ENCODE assay signal across 1 cellular context in the genomic region with DNA sequence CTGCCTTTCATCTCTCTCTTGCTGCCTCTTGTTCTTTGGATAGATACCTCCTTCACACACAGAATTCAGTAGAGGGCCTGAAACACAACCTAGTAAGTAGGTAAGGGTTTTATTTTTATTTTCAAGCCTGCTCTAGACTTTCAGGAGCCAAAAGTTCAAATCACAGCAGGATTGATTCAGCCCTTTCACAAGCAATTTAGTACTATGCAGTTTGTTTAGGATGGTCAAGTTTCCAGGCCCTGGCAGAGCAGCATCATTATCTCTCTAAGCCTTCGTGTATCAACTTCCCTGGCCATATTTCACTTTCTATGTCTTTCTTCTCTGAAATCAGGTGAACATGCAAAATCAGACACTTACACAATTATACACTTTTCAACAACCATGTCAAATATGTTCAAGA.
TF ChIP-seq lines count a peak whose summit lies in the region.

No MANE protein-coding gene starts in this region.

TF ChIP-seq in GM23338, 12 proteins besides CTCF, POLR2A, EP300 and RAD21:
- TF ChIP-seq, protein P1, sequence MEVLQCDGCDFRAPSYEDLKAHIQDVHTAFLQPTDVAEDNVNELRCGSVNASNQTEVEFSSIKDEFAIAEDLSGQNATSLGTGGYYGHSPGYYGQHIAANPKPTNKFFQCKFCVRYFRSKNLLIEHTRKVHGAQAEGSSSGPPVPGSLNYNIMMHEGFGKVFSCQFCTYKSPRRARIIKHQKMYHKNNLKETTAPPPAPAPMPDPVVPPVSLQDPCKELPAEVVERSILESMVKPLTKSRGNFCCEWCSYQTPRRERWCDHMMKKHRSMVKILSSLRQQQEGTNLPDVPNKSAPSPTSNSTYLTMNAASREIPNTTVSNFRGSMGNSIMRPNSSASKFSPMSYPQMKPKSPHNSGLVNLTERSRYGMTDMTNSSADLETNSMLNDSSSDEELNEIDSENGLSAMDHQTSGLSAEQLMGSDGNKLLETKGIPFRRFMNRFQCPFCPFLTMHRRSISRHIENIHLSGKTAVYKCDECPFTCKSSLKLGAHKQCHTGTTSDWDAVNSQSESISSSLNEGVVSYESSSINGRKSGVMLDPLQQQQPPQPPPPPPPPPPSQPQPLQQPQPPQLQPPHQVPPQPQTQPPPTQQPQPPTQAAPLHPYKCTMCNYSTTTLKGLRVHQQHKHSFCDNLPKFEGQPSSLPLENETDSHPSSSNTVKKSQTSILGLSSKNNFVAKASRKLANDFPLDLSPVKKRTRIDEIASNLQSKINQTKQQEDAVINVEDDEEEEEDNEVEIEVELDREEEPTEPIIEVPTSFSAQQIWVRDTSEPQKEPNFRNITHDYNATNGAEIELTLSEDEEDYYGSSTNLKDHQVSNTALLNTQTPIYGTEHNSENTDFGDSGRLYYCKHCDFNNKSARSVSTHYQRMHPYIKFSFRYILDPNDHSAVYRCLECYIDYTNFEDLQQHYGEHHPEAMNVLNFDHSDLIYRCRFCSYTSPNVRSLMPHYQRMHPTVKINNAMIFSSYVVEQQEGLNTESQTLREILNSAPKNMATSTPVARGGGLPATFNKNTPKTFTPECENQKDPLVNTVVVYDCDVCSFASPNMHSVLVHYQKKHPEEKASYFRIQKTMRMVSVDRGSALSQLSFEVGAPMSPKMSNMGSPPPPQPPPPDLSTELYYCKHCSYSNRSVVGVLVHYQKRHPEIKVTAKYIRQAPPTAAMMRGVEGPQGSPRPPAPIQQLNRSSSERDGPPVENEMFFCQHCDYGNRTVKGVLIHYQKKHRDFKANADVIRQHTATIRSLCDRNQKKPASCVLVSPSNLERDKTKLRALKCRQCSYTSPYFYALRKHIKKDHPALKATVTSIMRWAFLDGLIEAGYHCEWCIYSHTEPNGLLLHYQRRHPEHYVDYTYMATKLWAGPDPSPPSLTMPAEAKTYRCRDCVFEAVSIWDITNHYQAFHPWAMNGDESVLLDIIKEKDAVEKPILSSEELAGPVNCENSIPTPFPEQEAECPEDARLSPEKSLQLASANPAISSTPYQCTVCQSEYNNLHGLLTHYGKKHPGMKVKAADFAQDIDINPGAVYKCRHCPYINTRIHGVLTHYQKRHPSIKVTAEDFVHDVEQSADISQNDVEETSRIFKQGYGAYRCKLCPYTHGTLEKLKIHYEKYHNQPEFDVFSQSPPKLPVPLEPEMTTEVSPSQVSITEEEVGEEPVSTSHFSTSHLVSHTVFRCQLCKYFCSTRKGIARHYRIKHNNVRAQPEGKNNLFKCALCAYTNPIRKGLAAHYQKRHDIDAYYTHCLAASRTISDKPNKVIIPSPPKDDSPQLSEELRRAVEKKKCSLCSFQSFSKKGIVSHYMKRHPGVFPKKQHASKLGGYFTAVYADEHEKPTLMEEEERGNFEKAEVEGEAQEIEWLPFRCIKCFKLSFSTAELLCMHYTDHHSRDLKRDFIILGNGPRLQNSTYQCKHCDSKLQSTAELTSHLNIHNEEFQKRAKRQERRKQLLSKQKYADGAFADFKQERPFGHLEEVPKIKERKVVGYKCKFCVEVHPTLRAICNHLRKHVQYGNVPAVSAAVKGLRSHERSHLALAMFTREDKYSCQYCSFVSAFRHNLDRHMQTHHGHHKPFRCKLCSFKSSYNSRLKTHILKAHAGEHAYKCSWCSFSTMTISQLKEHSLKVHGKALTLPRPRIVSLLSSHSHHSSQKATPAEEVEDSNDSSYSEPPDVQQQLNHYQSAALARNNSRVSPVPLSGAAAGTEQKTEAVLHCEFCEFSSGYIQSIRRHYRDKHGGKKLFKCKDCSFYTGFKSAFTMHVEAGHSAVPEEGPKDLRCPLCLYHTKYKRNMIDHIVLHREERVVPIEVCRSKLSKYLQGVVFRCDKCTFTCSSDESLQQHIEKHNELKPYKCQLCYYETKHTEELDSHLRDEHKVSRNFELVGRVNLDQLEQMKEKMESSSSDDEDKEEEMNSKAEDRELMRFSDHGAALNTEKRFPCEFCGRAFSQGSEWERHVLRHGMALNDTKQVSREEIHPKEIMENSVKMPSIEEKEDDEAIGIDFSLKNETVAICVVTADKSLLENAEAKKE (CRISPR knock-in tag; IDR thresholded peaks at IDR 0.05), result no peak
- TF ChIP-seq, protein P2, sequence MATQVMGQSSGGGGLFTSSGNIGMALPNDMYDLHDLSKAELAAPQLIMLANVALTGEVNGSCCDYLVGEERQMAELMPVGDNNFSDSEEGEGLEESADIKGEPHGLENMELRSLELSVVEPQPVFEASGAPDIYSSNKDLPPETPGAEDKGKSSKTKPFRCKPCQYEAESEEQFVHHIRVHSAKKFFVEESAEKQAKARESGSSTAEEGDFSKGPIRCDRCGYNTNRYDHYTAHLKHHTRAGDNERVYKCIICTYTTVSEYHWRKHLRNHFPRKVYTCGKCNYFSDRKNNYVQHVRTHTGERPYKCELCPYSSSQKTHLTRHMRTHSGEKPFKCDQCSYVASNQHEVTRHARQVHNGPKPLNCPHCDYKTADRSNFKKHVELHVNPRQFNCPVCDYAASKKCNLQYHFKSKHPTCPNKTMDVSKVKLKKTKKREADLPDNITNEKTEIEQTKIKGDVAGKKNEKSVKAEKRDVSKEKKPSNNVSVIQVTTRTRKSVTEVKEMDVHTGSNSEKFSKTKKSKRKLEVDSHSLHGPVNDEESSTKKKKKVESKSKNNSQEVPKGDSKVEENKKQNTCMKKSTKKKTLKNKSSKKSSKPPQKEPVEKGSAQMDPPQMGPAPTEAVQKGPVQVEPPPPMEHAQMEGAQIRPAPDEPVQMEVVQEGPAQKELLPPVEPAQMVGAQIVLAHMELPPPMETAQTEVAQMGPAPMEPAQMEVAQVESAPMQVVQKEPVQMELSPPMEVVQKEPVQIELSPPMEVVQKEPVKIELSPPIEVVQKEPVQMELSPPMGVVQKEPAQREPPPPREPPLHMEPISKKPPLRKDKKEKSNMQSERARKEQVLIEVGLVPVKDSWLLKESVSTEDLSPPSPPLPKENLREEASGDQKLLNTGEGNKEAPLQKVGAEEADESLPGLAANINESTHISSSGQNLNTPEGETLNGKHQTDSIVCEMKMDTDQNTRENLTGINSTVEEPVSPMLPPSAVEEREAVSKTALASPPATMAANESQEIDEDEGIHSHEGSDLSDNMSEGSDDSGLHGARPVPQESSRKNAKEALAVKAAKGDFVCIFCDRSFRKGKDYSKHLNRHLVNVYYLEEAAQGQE (IDR thresholded peaks at IDR 0.05; ENCODE audit: unreplicated experiment), result no peak
- TF ChIP-seq NANOG (IDR thresholded peaks at IDR 0.05; ENCODE audit: borderline replicate concordance) (no peak), ZNF114 (CRISPR knock-in tag; IDR thresholded peaks at IDR 0.05) (no peak), EZH2phosphoT487 (IDR thresholded peaks at IDR 0.05; ENCODE audit: unreplicated experiment) (no peak)
